ENCODE assay signal across 2 cellular contexts in genomic region chr1:197126698-197127097, GRCh38.
TF ChIP-seq lines count a peak whose summit lies in the region.

No MANE protein-coding gene starts in this region.

TF ChIP-seq in liver, 16 proteins besides CTCF, POLR2A, EP300 and RAD21:
- TF ChIP-seq RXRA (IDR thresholded peaks at IDR 0.05), result peak; percentile 39 to 51
- TF ChIP-seq SP1 (IDR thresholded peaks at IDR 0.05), result no peak

TF ChIP-seq in HepG2, 621 proteins besides CTCF, POLR2A, EP300 and RAD21:
- no peak for TF ChIP-seq AKAP8 (CRISPR knock-in tag; IDR thresholded peaks at IDR 0.05)
- no peak for TF ChIP-seq ZNF660 (CRISPR knock-in tag; IDR thresholded peaks at IDR 0.05; ENCODE audit: borderline replicate concordance, low read depth)
- no peak for TF ChIP-seq ZBTB14 (CRISPR knock-in tag; IDR thresholded peaks at IDR 0.05)
- no peak for TF ChIP-seq PPARG (CRISPR knock-in tag; conservative IDR thresholded peaks at IDR 0.05)
- no peak for TF ChIP-seq ZNF180 (CRISPR knock-in tag; IDR thresholded peaks at IDR 0.05; ENCODE audit: borderline replicate concordance, low read depth)
- TF ChIP-seq, protein P1, sequence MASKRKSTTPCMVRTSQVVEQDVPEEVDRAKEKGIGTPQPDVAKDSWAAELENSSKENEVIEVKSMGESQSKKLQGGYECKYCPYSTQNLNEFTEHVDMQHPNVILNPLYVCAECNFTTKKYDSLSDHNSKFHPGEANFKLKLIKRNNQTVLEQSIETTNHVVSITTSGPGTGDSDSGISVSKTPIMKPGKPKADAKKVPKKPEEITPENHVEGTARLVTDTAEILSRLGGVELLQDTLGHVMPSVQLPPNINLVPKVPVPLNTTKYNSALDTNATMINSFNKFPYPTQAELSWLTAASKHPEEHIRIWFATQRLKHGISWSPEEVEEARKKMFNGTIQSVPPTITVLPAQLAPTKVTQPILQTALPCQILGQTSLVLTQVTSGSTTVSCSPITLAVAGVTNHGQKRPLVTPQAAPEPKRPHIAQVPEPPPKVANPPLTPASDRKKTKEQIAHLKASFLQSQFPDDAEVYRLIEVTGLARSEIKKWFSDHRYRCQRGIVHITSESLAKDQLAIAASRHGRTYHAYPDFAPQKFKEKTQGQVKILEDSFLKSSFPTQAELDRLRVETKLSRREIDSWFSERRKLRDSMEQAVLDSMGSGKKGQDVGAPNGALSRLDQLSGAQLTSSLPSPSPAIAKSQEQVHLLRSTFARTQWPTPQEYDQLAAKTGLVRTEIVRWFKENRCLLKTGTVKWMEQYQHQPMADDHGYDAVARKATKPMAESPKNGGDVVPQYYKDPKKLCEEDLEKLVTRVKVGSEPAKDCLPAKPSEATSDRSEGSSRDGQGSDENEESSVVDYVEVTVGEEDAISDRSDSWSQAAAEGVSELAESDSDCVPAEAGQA (IDR thresholded peaks at IDR 0.05; ENCODE audit: low read depth), result no peak
- TF ChIP-seq, protein P1 (CRISPR knock-in tag; IDR thresholded peaks at IDR 0.05; ENCODE audit: borderline replicate concordance), result no peak
- TF ChIP-seq SP140L (CRISPR knock-in tag; IDR thresholded peaks at IDR 0.05; ENCODE audit: borderline replicate concordance), result no peak
- no peak for TF ChIP-seq ZNF768 (CRISPR knock-in tag; IDR thresholded peaks at IDR 0.05)
- no peak for TF ChIP-seq GATA4 (IDR thresholded peaks at IDR 0.05; ENCODE audit: borderline replicate concordance, low read depth)
- no peak for TF ChIP-seq ZNF724P (CRISPR knock-in tag; IDR thresholded peaks at IDR 0.05; ENCODE audit: borderline replicate concordance)
- TF ChIP-seq ZNF558 (CRISPR knock-in tag; IDR thresholded peaks at IDR 0.05; ENCODE audit: borderline replicate concordance), result no peak
- no peak for TF ChIP-seq ZNF382 (CRISPR knock-in tag; IDR thresholded peaks at IDR 0.05; ENCODE audit: borderline replicate concordance)
- TF ChIP-seq ZNF709 (CRISPR knock-in tag; IDR thresholded peaks at IDR 0.05), result no peak
- TF ChIP-seq NR3C1 (CRISPR knock-in tag; IDR thresholded peaks at IDR 0.05), result no peak
- TF ChIP-seq TMF1 (CRISPR knock-in tag; IDR thresholded peaks at IDR 0.05; ENCODE audit: low read depth), result no peak
- no peak for TF ChIP-seq ZFP90 (CRISPR knock-in tag; IDR thresholded peaks at IDR 0.05; ENCODE audit: borderline replicate concordance)
- TF ChIP-seq KDM6A (CRISPR knock-in tag; IDR thresholded peaks at IDR 0.05; ENCODE audit: low read depth), result no peak
TF ChIP-seq in HepG2: peak in this region for 0.
